Comparison of ENCODE assay signal across 24 cellular contexts in genomic region chr6:138473144-138473543, GRCh38. TPM values are rescaled to one million over a fixed set of nuclear protein-coding genes. Genes with fewer than 3 reads are reported as not detected.
DNase-seq lines count a peak whose midpoint lies in the region; ATAC-seq, FAIRE-seq and TF ChIP-seq lines count a peak whose summit lies in the region.
"Had no signal": no experiment of that assay in that cellular context is flagged by ENCODE, and none has a peak within 500 bp of the region (broad histone marks: within the 10 kb centered on the region; RNA-seq: fewer than 3 reads in every experiment).

No MANE protein-coding gene starts in this region.

- no peak for FAIRE-seq in HTR-8/SVneo (lab: Jason Lieb, UNC)
- FAIRE-seq: A204.1, GM12891 had no signal

- 91% methylated on average over 9 of the region's 9 CpGs for WGBS in esophagus muscularis mucosa

- H3K4me3 Mint-ChIP-seq in osteocyte (ENCODE audit: unreplicated experiment) = no peak overlapping the region
- H3K4me3 Mint-ChIP-seq: CD14-positive monocyte; CD4-positive, alpha-beta memory T cell; CD8-positive, alpha-beta memory T cell had no signal

- H3K27me3 Mint-ChIP-seq in osteocyte (ENCODE audit: unreplicated experiment) = no peaks in the 10 kb centered on the region
- H3K27me3 Mint-ChIP-seq: CD4-positive, alpha-beta memory T cell had no signal

- TF ChIP-seq EP300 in esophagus muscularis mucosa (IDR thresholded peaks at IDR 0.05) = no peak

- H3K27ac Mint-ChIP-seq in osteocyte (ENCODE audit: unreplicated experiment) = no peak overlapping the region
- H3K27ac Mint-ChIP-seq: CD14-positive monocyte; CD4-positive, alpha-beta memory T cell; CD4-positive, CD25-positive, alpha-beta regulatory T cell; CD8-positive, alpha-beta memory T cell had no signal

- no peaks in the 10 kb centered on the region for H3K4me1 ChIP-seq in esophagus muscularis mucosa
- H3K4me1 ChIP-seq: BE2C, BLaER1 had no signal

- H3K9me3 ChIP-seq in esophagus muscularis mucosa = no peaks in the 10 kb centered on the region
- H3K9me3 ChIP-seq: BE2C, BLaER1 had no signal

- no peaks in the 10 kb centered on the region for H3K9me3 Mint-ChIP-seq in osteocyte (ENCODE audit: unreplicated experiment)
- H3K9me3 Mint-ChIP-seq: CD4-positive, alpha-beta memory T cell had no signal

- no peak overlapping the region for H3K4me3 ChIP-seq in esophagus muscularis mucosa
- H3K4me3 ChIP-seq: BLaER1 had no signal

- ATAC-seq in GM18519 (IDR thresholded peaks at IDR 0.05; ENCODE audit: low FRiP score, unreplicated experiment) = no peak

- DNase-seq in esophagus muscularis mucosa (ENCODE audit: extremely low spot score) (peak; percentile 53), osteocyte (ENCODE audit: extremely low spot score, unreplicated experiment) (peak; percentile 36), HTR-8/SVneo (ENCODE audit: insufficient read length, low spot score) (no peak)
- DNase-seq: 8988T; ACHN; BE2C; C1 segment of cervical spinal cord; CD4-positive, alpha-beta memory T cell; CD4-positive, CD25-positive, alpha-beta regulatory T cell; CD8-positive, alpha-beta memory T cell; COR-L47; DMS 273 treated with DMSO at 0.1 percent for 48 hours; DMS153; DMS53; DMS79; DND-41; EL; GDM1 had no signal

- peaks cover 0 to 25% (median 5%) of the 10 kb centered on the region in 4 donors for H3K36me3 ChIP-seq in esophagus muscularis mucosa
- H3K36me3 ChIP-seq: BE2C had no signal

- no peak overlapping the region for H3K27ac ChIP-seq in esophagus muscularis mucosa (replicated peaks in 1 of 4)
- H3K27ac ChIP-seq: BLaER1 had no signal

- intact Hi-C loops in esophagus muscularis mucosa (cut with DNase I) = no loop called here

- peaks cover 6% of the 10 kb centered on the region for H3K4me1 Mint-ChIP-seq in osteocyte (ENCODE audit: unreplicated experiment)
- H3K4me1 Mint-ChIP-seq: CD14-positive monocyte; CD4-positive, alpha-beta memory T cell; CD4-positive, CD25-positive, alpha-beta regulatory T cell; CD8-positive, alpha-beta memory T cell had no signal

- no peak for TF ChIP-seq POLR2A in esophagus muscularis mucosa (IDR thresholded peaks at IDR 0.05; ENCODE audit: low read depth)

- TF ChIP-seq CTCF in esophagus muscularis mucosa (IDR thresholded peaks at IDR 0.05) = no peak
- no peak for TF ChIP-seq CTCF in osteocyte (IDR thresholded peaks at IDR 0.05)

- peaks cover 8% of the 10 kb centered on the region for H3K36me3 Mint-ChIP-seq in osteocyte (ENCODE audit: unreplicated experiment)
- H3K36me3 Mint-ChIP-seq: CD4-positive, alpha-beta memory T cell; CD4-positive, CD25-positive, alpha-beta regulatory T cell; CD8-positive, alpha-beta memory T cell had no signal

- no peaks in the 10 kb centered on the region for H3K27me3 ChIP-seq in esophagus muscularis mucosa
- H3K27me3 ChIP-seq: BE2C, BLaER1 had no signal

TF ChIP-seq in PFSK-1, 5 proteins besides CTCF, POLR2A, EP300 and RAD21:
- TF ChIP-seq FOXP2 (optimal IDR thresholded peaks at IDR 0.05; ENCODE audit: borderline replicate concordance, extremely low read depth, extremely low read length, insufficient read depth) (no peak), POLR2AphosphoS5 (IDR thresholded peaks at IDR 0.05; ENCODE audit: low read depth, low read length) (0 out of 2 replicates have a peak, but pooled peaks have one; percentile 7)

RNA-seq across cellular contexts. Expression of gene NHSL1, which starts 26.1 kb away (rescaled TPM):
- 104 TPM for polyA plus RNA-seq in PFSK-1 (2012; ENCODE audit: insufficient read length, low read depth)
- total RNA-seq in esophagus muscularis mucosa = 10 to 100 TPM in 3 of 4 donors, 1 to 10 TPM in 1; 8.6 to 15.6 (median 11.7) TPM
- total RNA-seq in osteocyte = 19.0 and 21.2 TPM in 2 replicates
- total RNA-seq: CD4-positive, CD25-positive, alpha-beta regulatory T cell had no signal
- polyA plus RNA-seq: CD4-positive, alpha-beta memory T cell; CD8-positive, alpha-beta memory T cell had no signal
